In genomic region chr5:43190755-43191603, GRCh38 we compare ENCODE assay signal across 8 cellular contexts. TPM values are rescaled to one million over a fixed set of nuclear protein-coding genes. Genes with fewer than 3 reads are reported as not detected.
DNase-seq lines count a peak whose midpoint lies in the region; ATAC-seq and TF ChIP-seq lines count a peak whose summit lies in the region.

No MANE protein-coding gene starts in this region.

- in situ Hi-C loops in HAP-1 (cut with MboI; ENCODE audit: low sequenced_read_pairs): no loop called here

- H3K4me3 ChIP-seq in HAP-1: peak overlapping the region; percentile 44; the same call in 1 of the 2 replicates
- no peak overlapping the region for H3K4me3 ChIP-seq in liver (ENCODE audit: low read depth in 1 of 3, low read length in 3 of 3)

- ATAC-seq in HG03521 (IDR thresholded peaks at IDR 0.05; ENCODE audit: unreplicated experiment) (no peak), HG03460 (IDR thresholded peaks at IDR 0.05; ENCODE audit: unreplicated experiment) (no peak)

- H3K9ac ChIP-seq in liver (ENCODE audit: low read depth in 1 of 2, low read length in 2 of 2): no peak overlapping the region

- no peak for TF ChIP-seq CTCF in liver (IDR thresholded peaks at IDR 0.05; ENCODE audit: low read depth, low read length, missing input control)

- peak overlapping the region; percentile 77 for H3K27ac ChIP-seq in angular gyrus (ENCODE audit: low read depth, low read length)
- no peak overlapping the region for H3K27ac ChIP-seq in liver (ENCODE audit: low read depth in 1 of 2, low read length in 2 of 2)

- H3K9me3 ChIP-seq in HAP-1 (no peaks in the 10 kb centered on the region), liver (ENCODE audit: control insufficient read depth in 4 of 4, low read length in 3 of 4) (no peaks in the 10 kb centered on the region)

- no peaks in the 10 kb centered on the region for H3K36me3 ChIP-seq in HAP-1 (replicated peaks)
- no peaks in the 10 kb centered on the region for H3K36me3 ChIP-seq in liver (ENCODE audit: control insufficient read depth in 4 of 4, insufficient read depth in 3 of 4, low read depth in 1 of 4, low read length in 3 of 4)

- 29% methylated on average over 10 of the region's 10 CpGs for WGBS in liver

- H3K27me3 ChIP-seq in HAP-1 (ENCODE audit: low read depth) (no peaks in the 10 kb centered on the region), liver (ENCODE audit: control insufficient read depth in 4 of 4, insufficient read depth in 4 of 4, low read length in 3 of 4) (peaks cover 0 to 4% (median 2%) of the 10 kb centered on the region in 4 donors)

- peak; percentile 31 for DNase-seq in AG08395 (ENCODE audit: low spot score)
- no peak for DNase-seq in HAP-1 (ENCODE audit: low spot score in 2 of 2)
- no peak for DNase-seq in activated gamma-delta T cell treated with Interleukin-2 at 50 U/mL for 16 hours
- no peak for DNase-seq in islet precursor cell

- no peak for TF ChIP-seq RAD21 in liver (IDR thresholded peaks at IDR 0.05)

- H3K4me1 ChIP-seq in HAP-1 (no peaks in the 10 kb centered on the region; the same call in 1 of the 2 replicates), liver (ENCODE audit: control insufficient read depth in 4 of 4, insufficient read depth in 4 of 4, low read length in 3 of 4) (peaks cover 10 to 20% (median 18%) of the 10 kb centered on the region in 4 donors)

TF ChIP-seq in liver, 16 proteins besides CTCF, POLR2A, EP300 and RAD21:
- TF ChIP-seq HNF4G (IDR thresholded peaks at IDR 0.05) (no peak), REST (IDR thresholded peaks at IDR 0.05) (peak; percentile 94)

RNA-seq across cellular contexts. Expression of gene NIM1K, which starts 1.0 kb away (rescaled TPM):
- total RNA-seq in liver: not detected
- under 1 TPM; 0.07 to 0.15 TPM for polyA plus RNA-seq in liver
